16 cellular contexts compared by ENCODE assay signal in genomic region chr5:75089137-75089536, GRCh38. TPM values are rescaled to one million over a fixed set of nuclear protein-coding genes. Genes with fewer than 3 reads are reported as not detected.
DNase-seq lines count a peak whose midpoint lies in the region; ATAC-seq, FAIRE-seq and TF ChIP-seq lines count a peak whose summit lies in the region.
"Had no signal": no experiment of that assay in that cellular context is flagged by ENCODE, and none has a peak within 500 bp of the region (broad histone marks: within the 10 kb centered on the region; RNA-seq: fewer than 3 reads in every experiment).

No MANE protein-coding gene starts in this region.

- H3K27ac ChIP-seq in breast epithelium (no peak overlapping the region), aorta (ENCODE audit: low read depth in 1 of 2, low read length in 2 of 2) (no peak overlapping the region), tibial artery (no peak overlapping the region)
- H3K27ac ChIP-seq: pancreas, thyroid gland had no signal

- POLR2A ChIA-PET in MCF 10A (lab: Yijun Ruan, JAX), result interaction anchor here (0.6 to 1.6 kb wide), 5 partner anchors 17 to 1891 kb away, joined by 3 to 7 read pairs (median 3); partner anchors contain the start of gene HMGCR

- no peak for ATAC-seq in aorta (ENCODE audit: low FRiP score)
- ATAC-seq: mucosa of descending colon, pancreas had no signal

- 68 to 70% methylated on average over 1 of the region's 1 CpG for WGBS in aorta, 2 donors

- intact Hi-C loops in MCF 10A (cut with micrococcal nuclease) (no loop called here), breast epithelium (cut with DNase I; ENCODE audit: low total_unique reads) (no loop called here), aorta (cut with DNase I) (no loop called here), tibial artery (cut with DNase I; ENCODE audit: low total_unique reads) (no loop called here)

- no peak for FAIRE-seq in urothelium cell line (lab: Jason Lieb, UNC)
- FAIRE-seq: GM18507, pancreas had no signal

- H3K27ac Mint-ChIP-seq in MCF 10A (ENCODE audit: low read depth, unreplicated experiment) (no peak overlapping the region), HFFc6 (no peak overlapping the region)
- H3K27ac Mint-ChIP-seq in activated T-cell treated with anti-CD3 and anti-CD28 coated beads, Interleukin-2, amount 50 U/mL, for 24 hours, result peak overlapping the region; percentile 57

- H3K36me3 ChIP-seq in breast epithelium (no peaks in the 10 kb centered on the region), kidney epithelial cell (ENCODE audit: control insufficient read depth, insufficient read depth, low read length) (no peaks in the 10 kb centered on the region), aorta (ENCODE audit: control insufficient read depth in 1 of 2, insufficient read depth in 2 of 2, low read length in 1 of 2) (no peaks in the 10 kb centered on the region), tibial artery (no peaks in the 10 kb centered on the region)
- H3K36me3 ChIP-seq: pancreas, thyroid gland had no signal

- TF ChIP-seq CTCF in MCF 10A (IDR thresholded peaks at IDR 0.05; ENCODE audit: unreplicated experiment), result no peak
- TF ChIP-seq CTCF in breast epithelium (IDR thresholded peaks at IDR 0.05), result no peak
- TF ChIP-seq CTCF in kidney epithelial cell (IDR thresholded peaks at IDR 0.05; ENCODE audit: insufficient read depth, low read length, poor library complexity, severe bottlenecking), result no peak
- TF ChIP-seq CTCF in tibial artery (IDR thresholded peaks at IDR 0.05), result no peak
- no peak for TF ChIP-seq CTCF in HFFc6 (IDR thresholded peaks at IDR 0.05)

- H3K36me3 Mint-ChIP-seq in MCF 10A (ENCODE audit: insufficient read depth, unreplicated experiment) (no peaks in the 10 kb centered on the region), HFFc6 (ENCODE audit: low read depth) (no peaks in the 10 kb centered on the region)
- H3K36me3 Mint-ChIP-seq in activated T-cell treated with anti-CD3 and anti-CD28 coated beads, Interleukin-2, amount 50 U/mL, for 24 hours (ENCODE audit: low read depth), result no peaks in the 10 kb centered on the region

- H3K27me3 Mint-ChIP-seq in MCF 10A (ENCODE audit: insufficient read depth, unreplicated experiment) (no peaks in the 10 kb centered on the region), HFFc6 (ENCODE audit: insufficient read depth) (peaks cover 4% of the 10 kb centered on the region)
- no peaks in the 10 kb centered on the region for H3K27me3 Mint-ChIP-seq in activated T-cell treated with anti-CD3 and anti-CD28 coated beads, Interleukin-2, amount 50 U/mL, for 24 hours

- H3K9me3 Mint-ChIP-seq in MCF 10A (ENCODE audit: unreplicated experiment), result no peaks in the 10 kb centered on the region
- H3K9me3 Mint-ChIP-seq in activated T-cell treated with anti-CD3 and anti-CD28 coated beads, Interleukin-2, amount 50 U/mL, for 24 hours, result no peaks in the 10 kb centered on the region
- H3K9me3 Mint-ChIP-seq in HFFc6, result no peaks in the 10 kb centered on the region

- H3K27me3 ChIP-seq in breast epithelium (no peaks in the 10 kb centered on the region), kidney epithelial cell (ENCODE audit: control insufficient read depth, insufficient read depth, low read length) (no peaks in the 10 kb centered on the region), aorta (ENCODE audit: control insufficient read depth in 1 of 2, insufficient read depth in 2 of 2, low read length in 1 of 2) (no peaks in the 10 kb centered on the region), tibial artery (no peaks in the 10 kb centered on the region)
- H3K27me3 ChIP-seq: pancreas, thyroid gland had no signal

- H3K9me3 ChIP-seq in breast epithelium (no peaks in the 10 kb centered on the region), aorta (ENCODE audit: control insufficient read depth, low read length) (no peaks in the 10 kb centered on the region), tibial artery (no peaks in the 10 kb centered on the region)
- H3K9me3 ChIP-seq: mucosa of descending colon, pancreas, thyroid gland had no signal

- H3K4me3 Mint-ChIP-seq in MCF 10A (ENCODE audit: unreplicated experiment), result no peak overlapping the region
- no peak overlapping the region for H3K4me3 Mint-ChIP-seq in activated T-cell treated with anti-CD3 and anti-CD28 coated beads, Interleukin-2, amount 50 U/mL, for 24 hours
- no peak overlapping the region for H3K4me3 Mint-ChIP-seq in HFFc6

- TF ChIP-seq POLR2A in breast epithelium (IDR thresholded peaks at IDR 0.05), result no peak

- no peak overlapping the region for H3K4me3 ChIP-seq in breast epithelium
- H3K4me3 ChIP-seq in kidney epithelial cell (ENCODE audit: low read depth, low read length), result no peak overlapping the region
- H3K4me3 ChIP-seq in aorta (ENCODE audit: low read length in 2 of 2), result no peak overlapping the region
- no peak overlapping the region for H3K4me3 ChIP-seq in tibial artery
- H3K4me3 ChIP-seq: mucosa of descending colon, pancreas, skin epidermis, thyroid gland had no signal

- no TSS peak for BruUV-seq in MCF 10A (replicated peaks; lab: Mats Ljungman, UMichigan)

- H3K4me1 Mint-ChIP-seq in MCF 10A (ENCODE audit: insufficient read depth, unreplicated experiment) (peaks cover 18% of the 10 kb centered on the region), HFFc6 (ENCODE audit: low read depth) (no peaks in the 10 kb centered on the region)
- H3K4me1 Mint-ChIP-seq in activated T-cell treated with anti-CD3 and anti-CD28 coated beads, Interleukin-2, amount 50 U/mL, for 24 hours (ENCODE audit: low read depth), result peaks cover 29% of the 10 kb centered on the region

- H3K4me1 ChIP-seq in breast epithelium (no peaks in the 10 kb centered on the region), aorta (ENCODE audit: control insufficient read depth in 1 of 2, insufficient read depth in 2 of 2, low read length in 2 of 2) (no peaks in the 10 kb centered on the region), tibial artery (no peaks in the 10 kb centered on the region)
- H3K4me1 ChIP-seq: pancreas, thyroid gland had no signal

- peak; percentile 16 for DNase-seq in MCF 10A (ENCODE audit: unreplicated experiment)
- DNase-seq in breast epithelium (ENCODE audit: low spot score in 2 of 2), result no peak
- no peak for DNase-seq in activated T-cell treated with anti-CD3 and anti-CD28 coated beads, Interleukin-2, amount 50 U/mL, for 24 hours
- DNase-seq in kidney epithelial cell (ENCODE audit: low read depth), result peak; percentile 52
- peak; percentile 20 for DNase-seq in urothelium cell line (ENCODE audit: low spot score)
- DNase-seq in aorta, result no peak
- no peak for DNase-seq in tibial artery
- no peak for DNase-seq in HFFc6
- DNase-seq: erythroblast, head of caudate nucleus, mucosa of descending colon, NCI-H446 treated with DMSO at 0.1 percent for 48 hours, pancreas, thyroid gland had no signal

- CTCF ChIA-PET in MCF 10A (lab: Yijun Ruan, JAX), result interaction anchor here (0.5 to 1.1 kb wide), 2 partner anchors 39 to 111 kb away, joined by 3 read pairs; no protein-coding TSS in a partner anchor

RNA-seq across cellular contexts. Expression of gene GCNT4, which starts 36.8 kb away (rescaled TPM):
- total RNA-seq in MCF 10A (2022) (1.4 and 1.8 TPM in 2 replicates), breast epithelium (1 to 10 TPM; 1.3 to 2.3 (median 2.3) TPM), kidney epithelial cell (3.2 and 3.8 TPM in 2 replicates), aorta (1 to 10 TPM; 4.0 to 5.6 TPM)
- 1 to 10 TPM; 2.0 to 2.8 TPM for polyA plus RNA-seq in aorta
- 10 to 100 TPM in 1 of 6 experiments, 1 to 10 TPM in 5; 4.4 to 11.0 (median 5.4) TPM for total RNA-seq in HFFc6 (2021; fragmentation: NEBNext Ultra II Directional; extraction: Animal tissue kit (Norgen Biotek cat#: 25700))

Comparison
In these comparisons a context has a peak if more than half of its experiments do, and no peak if none do; other contexts are left out.
1. DNase-seq: peak in MCF 10A (single experiment), kidney epithelial cell (single experiment) and urothelium cell line (single experiment); none in breast epithelium (0 of 2), activated T-cell treated with anti-CD3 and anti-CD28 coated beads, Interleukin-2, amount 50 U/mL, for 24 hours (single experiment), aorta (0 of 2), tibial artery (0 of 2) and HFFc6 (single experiment).